16 cellular contexts compared by ENCODE assay signal in the genomic region with DNA sequence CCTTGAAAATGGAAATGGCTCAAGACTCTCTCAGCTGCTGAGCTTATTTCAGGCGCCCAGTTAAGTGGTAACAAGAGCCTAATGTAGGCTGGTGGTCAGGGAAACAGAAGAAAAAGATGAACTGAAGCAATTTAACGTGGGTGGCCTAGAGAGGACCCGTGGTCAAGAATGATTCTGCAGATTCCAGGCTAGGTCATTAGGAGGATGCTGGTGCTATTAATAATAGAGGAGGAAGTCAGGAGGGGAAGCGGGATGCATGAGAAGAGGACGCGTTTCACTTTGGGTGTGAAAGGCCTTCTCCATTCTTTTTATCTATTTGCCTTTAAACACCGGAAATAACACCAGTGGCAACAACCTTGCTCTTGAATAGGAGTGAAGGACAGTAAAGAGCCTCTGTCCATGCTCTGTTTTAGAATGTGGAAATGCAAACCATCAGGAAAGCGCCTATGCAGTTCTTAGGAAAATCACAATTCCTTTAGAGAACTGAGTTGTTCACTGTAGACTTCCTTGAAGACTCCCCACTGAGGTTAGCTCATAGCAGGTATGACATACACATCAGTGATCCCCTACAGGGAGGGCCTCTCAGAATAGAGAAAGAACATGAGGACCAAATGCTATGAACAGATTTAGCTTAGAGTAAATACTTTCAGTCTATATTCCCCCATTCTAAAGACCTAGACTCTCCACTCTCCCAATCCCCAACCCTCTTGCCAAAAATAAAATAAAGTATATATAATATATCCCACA. TPM values are rescaled to one million over a fixed set of nuclear protein-coding genes. Genes with fewer than 3 reads are reported as not detected.
A peak's percentile ranks its signal among the peaks of the same experiment; 100 is the strongest.
DNase-seq lines count a peak whose midpoint lies in the region; ATAC-seq, FAIRE-seq and TF ChIP-seq lines count a peak whose summit lies in the region.
"Had no signal": no experiment of that assay in that cellular context is flagged by ENCODE, and none has a peak within 500 bp of the region (broad histone marks: within the 10 kb centered on the region; RNA-seq: fewer than 3 reads in every experiment).

No MANE protein-coding gene starts in this region.

- H3K4me1 Mint-ChIP-seq in activated CD8-positive, alpha-beta T cell treated with anti-CD3 and anti-CD28 coated beads, Interleukin-2, amount 10 ng/mL, durations not matched to agents 7 days and 5 days (ENCODE audit: low read depth) = peaks cover 12% of the 10 kb centered on the region

- H3K27ac Mint-ChIP-seq in activated CD8-positive, alpha-beta T cell treated with anti-CD3 and anti-CD28 coated beads, Interleukin-2, amount 10 ng/mL, durations not matched to agents 7 days and 5 days = no peak overlapping the region

- peaks cover 0 to 7% of the 10 kb centered on the region in 2 donors for H3K36me3 ChIP-seq in adrenal gland (replicated peaks in 1 of 2)
- H3K36me3 ChIP-seq: WERI-Rb-1 had no signal

- ATAC-seq in HG02798 (IDR thresholded peaks at IDR 0.05; ENCODE audit: poor library complexity, unreplicated experiment) = peak; percentile 38
- no peak for ATAC-seq in activated CD8-positive, alpha-beta T cell treated with anti-CD3 and anti-CD28 coated beads, Interleukin-2, amount 10 ng/mL, durations not matched to agents 7 days and 5 days

- peaks cover 14% of the 10 kb centered on the region for H3K36me3 Mint-ChIP-seq in activated CD8-positive, alpha-beta T cell treated with anti-CD3 and anti-CD28 coated beads, Interleukin-2, amount 10 ng/mL, durations not matched to agents 7 days and 5 days (ENCODE audit: low read depth)

- POLR2A ChIA-PET in activated CD8-positive, alpha-beta T cell treated with anti-CD3 and anti-CD28 coated beads, Interleukin-2, amount 10 ng/mL, durations not matched to agents 7 days and 5 days (lab: Charles Lee) = no interaction called here

- FAIRE-seq in GM12891 (lab: Jason Lieb, UNC) (peak; percentile 63), RCC 7860 (lab: Jason Lieb, UNC) (no peak)
- FAIRE-seq: colon had no signal

- CTCF ChIA-PET in activated CD8-positive, alpha-beta T cell treated with anti-CD3 and anti-CD28 coated beads, Interleukin-2, amount 10 ng/mL, durations not matched to agents 7 days and 5 days (lab: Charles Lee) = interaction anchor here (1.4 to 1.8 kb wide), 2 partner anchors 11 to 26 kb away, joined by 3 to 8 read pairs; no protein-coding TSS in a partner anchor

- no peaks in the 10 kb centered on the region for H3K9me3 Mint-ChIP-seq in activated CD8-positive, alpha-beta T cell treated with anti-CD3 and anti-CD28 coated beads, Interleukin-2, amount 10 ng/mL, durations not matched to agents 7 days and 5 days (ENCODE audit: insufficient read depth)
- H3K9me3 Mint-ChIP-seq: nephron had no signal

- intact Hi-C loops in adrenal gland (cut with DNase I) = no loop called here

- no peaks in the 10 kb centered on the region for H3K27me3 Mint-ChIP-seq in activated CD8-positive, alpha-beta T cell treated with anti-CD3 and anti-CD28 coated beads, Interleukin-2, amount 10 ng/mL, durations not matched to agents 7 days and 5 days (ENCODE audit: low read depth)

- H3K27me3 ChIP-seq in adrenal gland = no peaks in the 10 kb centered on the region

- 50 to 62% (median 59%) methylated on average over 8 of the region's 8 CpGs for whole genome bisulfite sequencing in adrenal gland, 4 donors

- TF ChIP-seq CTCF in adrenal gland (IDR thresholded peaks at IDR 0.05) = no peak

- peak overlapping the region in 4 of 5 donors; percentile 1 to 81 (median 30) for H3K27ac ChIP-seq in adrenal gland
- H3K27ac ChIP-seq: C4-2B, WERI-Rb-1 had no signal

- H3K4me3 ChIP-seq in adrenal gland = no peak overlapping the region

- TF ChIP-seq POLR2A in GM12891 (IDR thresholded peaks at IDR 0.05; ENCODE audit: low read depth, low read length) = no peak
- TF ChIP-seq POLR2A in adrenal gland (IDR thresholded peaks at IDR 0.05) = no peak

- no peak for DNase-seq in GM12891 (ENCODE audit: insufficient read length, low spot score)
- DNase-seq in adrenal gland = peak in 2 of 7 donors; percentile 34 to 37
- DNase-seq in midbrain (lab: John Stamatoyannopoulos, UW) = peak; percentile 33
- no peak for DNase-seq in activated CD8-positive, alpha-beta T cell treated with anti-CD3 and anti-CD28 coated beads, Interleukin-2, amount 10 ng/mL, durations not matched to agents 7 days and 5 days
- no peak for DNase-seq in RCC 7860 (ENCODE audit: low spot score)
- DNase-seq in NCI-H226 = no peak
- no peak for DNase-seq in stimulated activated CD4-positive, alpha-beta T cell treated with anti-CD3 and anti-CD28 coated beads, Interleukin-12 subunit alpha, Interleukin-12 subunit beta, amount 100 ng/mL, for 4 hours
- DNase-seq: activated T-cell treated with anti-CD3 and anti-CD28 coated beads for 4 hours, NCI-H1092 treated with DMSO at 0.1 percent for 48 hours had no signal

- H3K9me3 ChIP-seq in adrenal gland (replicated peaks in 1 of 3) = no peaks in the 10 kb centered on the region

- no peak overlapping the region for H3K4me3 Mint-ChIP-seq in activated CD8-positive, alpha-beta T cell treated with anti-CD3 and anti-CD28 coated beads, Interleukin-2, amount 10 ng/mL, durations not matched to agents 7 days and 5 days
- H3K4me3 Mint-ChIP-seq: nephron had no signal

- peaks cover 9 to 10% of the 10 kb centered on the region in 2 donors for H3K4me1 ChIP-seq in adrenal gland (replicated peaks in 1 of 2)

TF ChIP-seq in GM12891, 5 proteins besides CTCF, POLR2A, EP300 and RAD21:
- TF ChIP-seq POU2F2 (IDR thresholded peaks at IDR 0.05; ENCODE audit: low read depth, low read length) (no peak), PAX5 (IDR thresholded peaks at IDR 0.05; ENCODE audit: insufficient read depth, low read length, severe bottlenecking) (no peak), POLR2AphosphoS5 (IDR thresholded peaks at IDR 0.05; ENCODE audit: low read depth, low read length) (no peak), TAF1 (IDR thresholded peaks at IDR 0.05; ENCODE audit: low read depth, low read length) (no peak), SPI1 (IDR thresholded peaks at IDR 0.05; ENCODE audit: low read depth, low read length) (peak; percentile 80)

RNA-seq across cellular contexts. Expression of gene LIPA, which starts 8.6 kb away (rescaled TPM):
- polyA plus RNA-seq in GM12891 (2012; ENCODE audit: low read depth, missing spikeins) = 22.6 TPM
- total RNA-seq in adrenal gland = 100 to 1,000 TPM in 5 of 8 donors, 10 to 100 TPM in 3; 76.6 to 202 (median 134) TPM
- 100 to 1,000 TPM in 1 of 3 donors, 10 to 100 TPM in 2; 15.9 to 153 (median 29.8) TPM for polyA plus RNA-seq in adrenal gland
- 10 to 100 TPM; 23.5 to 29.2 TPM for total RNA-seq in activated CD8-positive, alpha-beta T cell treated with anti-CD3 and anti-CD28 coated beads, Interleukin-2, amount 10 ng/mL, durations not matched to agents 7 days and 5 days

RNA-seq across cellular contexts. Expression of gene CH25H, which starts 35.9 kb away (rescaled TPM):
- not detected for polyA plus RNA-seq in GM12891 (2012; ENCODE audit: low read depth, missing spikeins)
- 10 to 100 TPM in 4 of 8 donors, 1 to 10 TPM in 4; 1.8 to 16.3 (median 8.8) TPM for total RNA-seq in adrenal gland
- polyA plus RNA-seq in adrenal gland = 1 to 10 TPM in 1 of 3 donors, under 1 TPM in 2; 0.80 to 2.9 (median 0.81) TPM
- not detected for total RNA-seq in activated CD8-positive, alpha-beta T cell treated with anti-CD3 and anti-CD28 coated beads, Interleukin-2, amount 10 ng/mL, durations not matched to agents 7 days and 5 days
- total RNA-seq: G401, HT-29 had no signal

RNA-seq across cellular contexts. Expression of gene IFIT2, which starts 58.8 kb away (rescaled TPM):
- polyA plus RNA-seq in GM12891 (2012; ENCODE audit: low read depth, missing spikeins) = 7.0 TPM
- total RNA-seq in adrenal gland = 10 to 100 TPM in 6 of 8 donors, 1 to 10 TPM in 2; 5.5 to 18.6 (median 13.3) TPM
- polyA plus RNA-seq in adrenal gland = 10 to 100 TPM in 1 of 3 donors, 1 to 10 TPM in 2; 4.0 to 30.0 (median 6.0) TPM
- 1 to 10 TPM; 7.3 TPM for total RNA-seq in activated CD8-positive, alpha-beta T cell treated with anti-CD3 and anti-CD28 coated beads, Interleukin-2, amount 10 ng/mL, durations not matched to agents 7 days and 5 days
